1 cellular context compared by ENCODE assay signal in genomic region chr1:65512967-65513777, GRCh38.
TF ChIP-seq lines count a peak whose summit lies in the region.

No MANE protein-coding gene starts in this region.

TF ChIP-seq in K562, 482 proteins besides CTCF, POLR2A, EP300 and RAD21 (continued from another document):
- TF ChIP-seq ZBTB40 (IDR thresholded peaks at IDR 0.05) = no peak
- TF ChIP-seq ZBTB40 (CRISPR knock-in tag; IDR thresholded peaks at IDR 0.05) = no peak
